ENCODE assay signal across 2 cellular contexts in the genomic region with DNA sequence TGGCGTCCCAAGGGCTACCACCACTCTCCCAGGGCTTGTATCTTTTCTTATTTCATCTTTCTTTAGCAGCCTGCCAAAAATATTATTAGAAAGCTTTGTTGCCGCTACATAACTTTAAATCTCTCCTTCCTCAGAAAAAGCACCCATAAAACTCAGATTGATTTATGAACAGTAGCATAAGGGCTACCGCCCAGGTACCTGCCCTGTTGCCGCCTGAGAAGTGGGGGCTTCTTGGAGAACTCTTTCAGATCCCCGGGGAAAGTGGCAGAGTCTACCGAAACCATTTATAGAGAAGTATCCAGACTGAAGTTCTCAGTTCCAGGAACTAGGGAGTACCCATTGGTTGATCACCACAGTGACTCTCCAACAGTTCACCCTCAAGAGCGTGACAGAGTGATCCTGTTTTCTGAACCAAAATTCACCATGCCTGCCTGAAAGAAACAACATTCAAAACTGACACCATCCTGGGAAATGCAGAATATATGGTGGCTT.
TF ChIP-seq lines count a peak whose summit lies in the region.

No MANE protein-coding gene starts in this region.

TF ChIP-seq in IMR-90, 13 proteins besides CTCF, POLR2A, EP300 and RAD21:
- TF ChIP-seq CEBPB (IDR thresholded peaks at IDR 0.05; ENCODE audit: low read depth, low read length) (no peak), CHD1 (IDR thresholded peaks at IDR 0.05; ENCODE audit: low read depth, low read length) (no peak), SMC3 (IDR thresholded peaks at IDR 0.05; ENCODE audit: low read depth, low read length) (no peak), MXI1 (IDR thresholded peaks at IDR 0.05; ENCODE audit: borderline replicate concordance, low read depth, low read length) (no peak), NFE2L2 (IDR thresholded peaks at IDR 0.05; ENCODE audit: low read depth, low read length) (no peak), RFX5 (IDR thresholded peaks at IDR 0.05; ENCODE audit: low read depth, low read length) (no peak), RCOR1 (IDR thresholded peaks at IDR 0.05; ENCODE audit: insufficient replicate concordance, low read length) (no peak), BHLHE40 (IDR thresholded peaks at IDR 0.05; ENCODE audit: low read depth, low read length) (no peak), FOS (IDR thresholded peaks at IDR 0.05; ENCODE audit: low read depth, low read length) (no peak)
- TF ChIP-seq, protein P1, sequence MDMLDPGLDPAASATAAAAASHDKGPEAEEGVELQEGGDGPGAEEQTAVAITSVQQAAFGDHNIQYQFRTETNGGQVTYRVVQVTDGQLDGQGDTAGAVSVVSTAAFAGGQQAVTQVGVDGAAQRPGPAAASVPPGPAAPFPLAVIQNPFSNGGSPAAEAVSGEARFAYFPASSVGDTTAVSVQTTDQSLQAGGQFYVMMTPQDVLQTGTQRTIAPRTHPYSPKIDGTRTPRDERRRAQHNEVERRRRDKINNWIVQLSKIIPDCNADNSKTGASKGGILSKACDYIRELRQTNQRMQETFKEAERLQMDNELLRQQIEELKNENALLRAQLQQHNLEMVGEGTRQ (IDR thresholded peaks at IDR 0.05; ENCODE audit: low read depth, low read length), result no peak
- TF ChIP-seq, protein P2, sequence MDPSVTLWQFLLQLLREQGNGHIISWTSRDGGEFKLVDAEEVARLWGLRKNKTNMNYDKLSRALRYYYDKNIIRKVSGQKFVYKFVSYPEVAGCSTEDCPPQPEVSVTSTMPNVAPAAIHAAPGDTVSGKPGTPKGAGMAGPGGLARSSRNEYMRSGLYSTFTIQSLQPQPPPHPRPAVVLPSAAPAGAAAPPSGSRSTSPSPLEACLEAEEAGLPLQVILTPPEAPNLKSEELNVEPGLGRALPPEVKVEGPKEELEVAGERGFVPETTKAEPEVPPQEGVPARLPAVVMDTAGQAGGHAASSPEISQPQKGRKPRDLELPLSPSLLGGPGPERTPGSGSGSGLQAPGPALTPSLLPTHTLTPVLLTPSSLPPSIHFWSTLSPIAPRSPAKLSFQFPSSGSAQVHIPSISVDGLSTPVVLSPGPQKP (IDR thresholded peaks at IDR 0.05; ENCODE audit: borderline replicate concordance, low read depth, low read length), result no peak

TF ChIP-seq in HepG2, 621 proteins besides CTCF, POLR2A, EP300 and RAD21:
- 0 out of 2 replicates have a peak, but pooled peaks have one; percentile 54 for TF ChIP-seq ZNF713 (CRISPR knock-in tag; IDR thresholded peaks at IDR 0.05)
- 0 out of 2 replicates have a peak, but pooled peaks have one; percentile 5 for TF ChIP-seq SNAI1 (CRISPR knock-in tag; IDR thresholded peaks at IDR 0.05; ENCODE audit: borderline replicate concordance)
- no peak for TF ChIP-seq TEAD3 (CRISPR knock-in tag; optimal IDR thresholded peaks at IDR 0.05; ENCODE audit: borderline replicate concordance)
- 0 out of 2 replicates have a peak, but pooled peaks have one; percentile 16 for TF ChIP-seq ZNF816 (CRISPR knock-in tag; IDR thresholded peaks at IDR 0.05; ENCODE audit: borderline replicate concordance)
- TF ChIP-seq, protein P3, sequence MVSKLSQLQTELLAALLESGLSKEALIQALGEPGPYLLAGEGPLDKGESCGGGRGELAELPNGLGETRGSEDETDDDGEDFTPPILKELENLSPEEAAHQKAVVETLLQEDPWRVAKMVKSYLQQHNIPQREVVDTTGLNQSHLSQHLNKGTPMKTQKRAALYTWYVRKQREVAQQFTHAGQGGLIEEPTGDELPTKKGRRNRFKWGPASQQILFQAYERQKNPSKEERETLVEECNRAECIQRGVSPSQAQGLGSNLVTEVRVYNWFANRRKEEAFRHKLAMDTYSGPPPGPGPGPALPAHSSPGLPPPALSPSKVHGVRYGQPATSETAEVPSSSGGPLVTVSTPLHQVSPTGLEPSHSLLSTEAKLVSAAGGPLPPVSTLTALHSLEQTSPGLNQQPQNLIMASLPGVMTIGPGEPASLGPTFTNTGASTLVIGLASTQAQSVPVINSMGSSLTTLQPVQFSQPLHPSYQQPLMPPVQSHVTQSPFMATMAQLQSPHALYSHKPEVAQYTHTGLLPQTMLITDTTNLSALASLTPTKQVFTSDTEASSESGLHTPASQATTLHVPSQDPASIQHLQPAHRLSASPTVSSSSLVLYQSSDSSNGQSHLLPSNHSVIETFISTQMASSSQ (IDR thresholded peaks at IDR 0.05; ENCODE audit: low read depth), result peak; percentile 9; the same call in 1 of the 2 replicates
- TF ChIP-seq, protein P3 (CRISPR knock-in tag; IDR thresholded peaks at IDR 0.05; ENCODE audit: borderline replicate concordance), result no peak
- TF ChIP-seq, protein P4, sequence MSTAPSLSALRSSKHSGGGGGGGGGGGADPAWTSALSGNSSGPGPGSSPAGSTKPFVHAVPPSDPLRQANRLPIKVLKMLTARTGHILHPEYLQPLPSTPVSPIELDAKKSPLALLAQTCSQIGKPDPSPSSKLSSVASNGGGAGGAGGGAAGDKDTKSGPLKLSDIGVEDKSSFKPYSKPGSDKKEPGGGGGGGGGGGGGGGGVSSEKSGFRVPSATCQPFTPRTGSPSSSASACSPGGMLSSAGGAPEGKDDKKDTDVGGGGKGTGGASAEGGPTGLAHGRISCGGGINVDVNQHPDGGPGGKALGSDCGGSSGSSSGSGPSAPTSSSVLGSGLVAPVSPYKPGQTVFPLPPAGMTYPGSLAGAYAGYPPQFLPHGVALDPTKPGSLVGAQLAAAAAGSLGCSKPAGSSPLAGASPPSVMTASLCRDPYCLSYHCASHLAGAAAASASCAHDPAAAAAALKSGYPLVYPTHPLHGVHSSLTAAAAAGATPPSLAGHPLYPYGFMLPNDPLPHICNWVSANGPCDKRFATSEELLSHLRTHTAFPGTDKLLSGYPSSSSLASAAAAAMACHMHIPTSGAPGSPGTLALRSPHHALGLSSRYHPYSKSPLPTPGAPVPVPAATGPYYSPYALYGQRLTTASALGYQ (CRISPR knock-in tag; IDR thresholded peaks at IDR 0.05), result peak; percentile 35; the same call in 1 of the 2 replicates
- peak; percentile 14 for TF ChIP-seq ASH2L (IDR thresholded peaks at IDR 0.05; ENCODE audit: insufficient read length, low read depth, low read length)
- TF ChIP-seq, protein P5, sequence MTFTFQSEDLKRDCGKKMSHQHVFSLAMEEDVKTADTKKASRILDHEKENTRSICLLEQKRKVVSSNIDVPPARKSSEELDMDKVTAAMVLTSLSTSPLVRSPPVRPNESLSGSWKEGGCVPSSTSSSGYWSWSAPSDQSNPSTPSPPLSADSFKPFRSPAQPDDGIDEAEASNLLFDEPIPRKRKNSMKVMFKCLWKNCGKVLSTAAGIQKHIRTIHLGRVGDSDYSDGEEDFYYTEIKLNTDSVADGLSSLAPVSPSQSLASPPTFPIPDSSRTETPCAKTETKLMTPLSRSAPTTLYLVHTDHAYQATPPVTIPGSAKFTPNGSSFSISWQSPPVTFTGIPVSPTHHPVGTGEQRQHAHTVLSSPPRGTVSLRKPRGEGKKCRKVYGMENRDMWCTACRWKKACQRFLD (CRISPR knock-in tag; IDR thresholded peaks at IDR 0.05; ENCODE audit: borderline replicate concordance), result no peak
- 0 out of 2 replicates have a peak, but pooled peaks have one; percentile 17 for TF ChIP-seq ZNF263 (CRISPR knock-in tag; IDR thresholded peaks at IDR 0.05)
- no peak for TF ChIP-seq NCOR1 (IDR thresholded peaks at IDR 0.05; ENCODE audit: borderline replicate concordance, low read length)
- 0 out of 2 replicates have a peak, but pooled peaks have one; percentile 22 for TF ChIP-seq ZFP82 (CRISPR knock-in tag; IDR thresholded peaks at IDR 0.05; ENCODE audit: borderline replicate concordance)
- TF ChIP-seq MEIS1 (CRISPR knock-in tag; IDR thresholded peaks at IDR 0.05; ENCODE audit: borderline replicate concordance), result 0 out of 2 replicates have a peak, but pooled peaks have one; percentile 3
- no peak for TF ChIP-seq PHB2 (IDR thresholded peaks at IDR 0.05; ENCODE audit: partially characterized antibody)
- TF ChIP-seq BRCA1 (CRISPR knock-in tag; IDR thresholded peaks at IDR 0.05), result 0 out of 2 replicates have a peak, but pooled peaks have one; percentile 5
- TF ChIP-seq, protein P6, sequence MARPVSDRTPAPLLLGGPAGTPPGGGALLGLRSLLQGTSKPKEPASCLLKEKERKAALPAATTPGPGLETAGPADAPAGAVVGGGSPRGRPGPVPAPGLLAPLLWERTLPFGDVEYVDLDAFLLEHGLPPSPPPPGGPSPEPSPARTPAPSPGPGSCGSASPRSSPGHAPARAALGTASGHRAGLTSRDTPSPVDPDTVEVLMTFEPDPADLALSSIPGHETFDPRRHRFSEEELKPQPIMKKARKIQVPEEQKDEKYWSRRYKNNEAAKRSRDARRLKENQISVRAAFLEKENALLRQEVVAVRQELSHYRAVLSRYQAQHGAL (CRISPR knock-in tag; IDR thresholded peaks at IDR 0.05; ENCODE audit: not compliant biosample characterization), result no peak
